1 cellular context compared by ENCODE assay signal in the genomic region with DNA sequence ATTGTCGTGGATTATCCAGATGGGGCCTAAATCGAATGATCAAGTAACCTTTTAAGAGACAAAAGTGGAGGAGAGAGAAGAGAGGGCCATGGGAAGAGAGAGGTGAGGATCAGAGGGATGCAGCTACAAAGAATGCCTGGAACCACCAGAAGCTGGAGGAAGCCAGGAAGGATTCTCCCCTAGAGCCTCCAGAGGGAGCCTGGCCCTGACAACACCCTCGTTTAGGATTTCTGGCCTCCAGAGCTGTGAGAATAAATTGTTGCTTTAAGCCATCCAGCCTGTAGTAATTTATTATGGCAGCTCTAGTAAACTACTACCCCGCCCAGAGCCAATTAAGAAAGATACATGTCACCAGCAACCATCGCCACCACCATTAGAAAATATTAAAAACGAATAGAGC.
TF ChIP-seq lines count a peak whose summit lies in the region.

No MANE protein-coding gene starts in this region.

TF ChIP-seq in H1, 55 proteins besides CTCF, POLR2A, EP300 and RAD21:
- TF ChIP-seq POLR2AphosphoS5 (IDR thresholded peaks at IDR 0.05; ENCODE audit: low read depth, low read length) (no peak), CHD1 (IDR thresholded peaks at IDR 0.05; ENCODE audit: low read depth, low read length) (no peak), TEAD4 (IDR thresholded peaks at IDR 0.05; ENCODE audit: low read depth, low read length) (no peak), TAF1 (IDR thresholded peaks at IDR 0.05; ENCODE audit: low read depth, low read length) (no peak), RXRA (IDR thresholded peaks at IDR 0.05; ENCODE audit: insufficient read depth, low read depth, low read length) (no peak), JUN (IDR thresholded peaks at IDR 0.05; ENCODE audit: low read depth, low read length) (no peak), EZH2 (IDR thresholded peaks at IDR 0.05; ENCODE audit: low read depth, low read length, severe bottlenecking) (no peak), SIN3A (conservative IDR thresholded peaks at IDR 0.05 in 1 of 2, IDR thresholded peaks at IDR 0.05 in 1 of 2; ENCODE audit: low read depth in 1 of 2, low read length in 2 of 2) (no peak)
